ENCODE assay signal across 35 cellular contexts in genomic region chr1:193433599-193433998, GRCh38.
"Had no signal": no experiment of that assay in that cellular context is flagged by ENCODE, and none has a peak within 500 bp of the region (broad histone marks: within the 10 kb centered on the region; RNA-seq: fewer than 3 reads in every experiment).

No MANE protein-coding gene starts in this region.

- DNase-seq: Karpas-422, Kasumi-1, MG63, MM.1S, MV-4-11, NCI-H1048, NCI-H1092, NCI-H1092 treated with DMSO at 0.1 percent for 48 hours, NCI-H1105, NCI-H1105 treated with DMSO at 0.1 percent for 48 hours, NCI-H1417, NCI-H1417 treated with DMSO at 0.1 percent for 48 hours, NCI-H1436, NCI-H1436 treated with DMSO at 0.1 percent for 48 hours, NCI-H146, NCI-H1694, NCI-H1694 treated with DMSO at 0.1 percent for 48 hours, NCI-H187, NCI-H187 treated with DMSO at 0.1 percent for 48 hours, NCI-H1930, NCI-H2029, NCI-H2029 treated with DMSO at 0.1 percent for 48 hours, NCI-H2081, NCI-H2081 treated with DMSO at 0.1 percent for 48 hours, NCI-H2107, NCI-H2171, NCI-H2171 treated with DMSO at 0.1 percent for 48 hours, NCI-H2227 treated with DMSO at 0.1 percent for 48 hours, NCI-H345, NCI-H446, NCI-H446 treated with DMSO at 0.1 percent for 48 hours, NCI-H510A, NCI-H510A treated with DMSO at 0.1 percent for 48 hours, NCI-H524, NCI-H524 treated with DMSO at 0.1 percent for 48 hours had no signal

- H3K36me3 ChIP-seq: MG63 had no signal

- H3K27me3 ChIP-seq: MG63 had no signal

- H3K4me3 ChIP-seq: MG63 had no signal
